ENCODE assay signal across 6 cellular contexts in the genomic region with DNA sequence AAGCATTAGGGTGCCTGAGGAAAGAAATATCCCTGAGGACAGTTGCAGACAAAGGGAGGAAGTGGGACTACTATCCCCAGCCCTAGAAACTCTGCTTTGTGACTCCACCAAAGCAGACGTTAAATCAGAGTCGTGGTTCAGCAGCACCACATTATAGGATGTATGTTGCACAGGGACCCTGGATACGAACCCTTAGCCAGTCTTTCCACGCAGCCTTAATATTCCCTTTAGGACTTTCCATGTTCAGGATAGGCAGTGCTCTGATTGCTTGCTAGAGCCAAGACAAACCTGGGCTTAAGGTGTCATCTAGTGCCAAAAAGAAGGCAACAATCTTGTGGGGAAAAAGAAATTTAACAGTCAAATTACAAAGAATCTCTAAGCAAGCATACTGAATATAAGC.
"Had no signal": no experiment of that assay in that cellular context is flagged by ENCODE, and none has a peak within 500 bp of the region (broad histone marks: within the 10 kb centered on the region; RNA-seq: fewer than 3 reads in every experiment).

No MANE protein-coding gene starts in this region.

- FAIRE-seq: HTR-8/SVneo, K562 had no signal

- DNase-seq: GM23248, H7, HCEC 1CT, IMR-90 had no signal

- H3K9ac ChIP-seq: GM23248 had no signal

- H3K4me3 ChIP-seq: GM23248, K562 had no signal

- H2AFZ ChIP-seq: GM23248 had no signal

- H3K27ac ChIP-seq: GM23248 had no signal
